Comparison of ENCODE assay signal across 1 cellular context in genomic region chr10:43574035-43574892, GRCh38.
A peak's percentile ranks its signal among the peaks of the same experiment; 100 is the strongest.
TF ChIP-seq lines count a peak whose summit lies in the region.

TSS of gene ZNF239 (minus strand) at chr10:43574616. CDS start at chr10:43558079, 16,537 bp downstream.

TF ChIP-seq in GM12878, 131 proteins besides CTCF, POLR2A, EP300 and RAD21 (continued from another document and continues in another):
- TF ChIP-seq MEF2A (IDR thresholded peaks at IDR 0.05; ENCODE audit: insufficient read depth, low read depth, low read length) (no peak), LARP7 (IDR thresholded peaks at IDR 0.05) (0 out of 2 replicates have a peak, but pooled peaks have one; percentile 50), USF2 (IDR thresholded peaks at IDR 0.05; ENCODE audit: borderline replicate concordance, low read depth, low read length) (no peak), RAD51 (IDR thresholded peaks at IDR 0.05) (no peak), CBX5 (IDR thresholded peaks at IDR 0.05; ENCODE audit: low read depth) (no peak), EZH2 (IDR thresholded peaks at IDR 0.05; ENCODE audit: borderline replicate concordance, control insufficient read depth, low read depth, low read length) (no peak), CEBPZ (IDR thresholded peaks at IDR 0.05; ENCODE audit: low read depth, low read length) (no peak), MXI1 (IDR thresholded peaks at IDR 0.05; ENCODE audit: low read depth, low read length) (peak; percentile 36; the same call in 1 of the 2 replicates), E4F1 (IDR thresholded peaks at IDR 0.05; ENCODE audit: borderline replicate concordance, partially characterized antibody) (no peak), NR2C2 (IDR thresholded peaks at IDR 0.05; ENCODE audit: borderline replicate concordance, control insufficient read depth, insufficient read length, low read depth) (no peak), GATAD2B (conservative IDR thresholded peaks at IDR 0.05; ENCODE audit: low read depth) (peak; percentile 49; the same call in 1 of the 2 replicates), SP1 (IDR thresholded peaks at IDR 0.05; ENCODE audit: low read depth, low read length) (peak; percentile 69), MYB (IDR thresholded peaks at IDR 0.05; ENCODE audit: borderline replicate concordance, low read depth, low read length) (no peak), NKRF (conservative IDR thresholded peaks at IDR 0.05) (no peak), ZNF592 (IDR thresholded peaks at IDR 0.05) (no peak), GABPA (IDR thresholded peaks at IDR 0.05; ENCODE audit: low read depth) (peak; percentile 83), MLLT1 (IDR thresholded peaks at IDR 0.05) (no peak), YBX1 (IDR thresholded peaks at IDR 0.05) (no peak), TBL1XR1 (IDR thresholded peaks at IDR 0.05; ENCODE audit: low read depth, low read length) (no peak), MEF2B (IDR thresholded peaks at IDR 0.05; ENCODE audit: partially characterized antibody, poor library complexity, severe bottlenecking) (no peak), RELB (IDR thresholded peaks at IDR 0.05; ENCODE audit: low read depth) (no peak), WRNIP1 (IDR thresholded peaks at IDR 0.05; ENCODE audit: borderline replicate concordance, low read depth, low read length) (no peak), ATF3 (IDR thresholded peaks at IDR 0.05; ENCODE audit: borderline replicate concordance, extremely low read depth, low read depth, low read length) (no peak), HCFC1 (IDR thresholded peaks at IDR 0.05; ENCODE audit: low read length) (peak; percentile 74), ZBTB33 (IDR thresholded peaks at IDR 0.05) (no peak), RCOR1 (conservative IDR thresholded peaks at IDR 0.05; ENCODE audit: low read depth, low read length) (no peak), ZNF217 (IDR thresholded peaks at IDR 0.05) (no peak), ZSCAN29 (IDR thresholded peaks at IDR 0.05) (no peak), TCF12 (IDR thresholded peaks at IDR 0.05; ENCODE audit: low read depth, low read length) (0 out of 2 replicates have a peak, but pooled peaks have one; percentile 9), SREBF2 (IDR thresholded peaks at IDR 0.05; ENCODE audit: low read length) (no peak), JUNB (IDR thresholded peaks at IDR 0.05) (no peak), KDM1A (IDR thresholded peaks at IDR 0.05; ENCODE audit: borderline replicate concordance) (no peak), BMI1 (IDR thresholded peaks at IDR 0.05; ENCODE audit: borderline replicate concordance) (no peak), CHD4 (IDR thresholded peaks at IDR 0.05) (no peak), SUPT20H (IDR thresholded peaks at IDR 0.05; ENCODE audit: borderline replicate concordance, control insufficient read depth, low read depth, low read length) (no peak), E2F4 (IDR thresholded peaks at IDR 0.05; ENCODE audit: low read depth, low read length) (no peak), BCL11A (IDR thresholded peaks at IDR 0.05; ENCODE audit: low read depth, low read length) (no peak), BACH1 (IDR thresholded peaks at IDR 0.05; ENCODE audit: borderline replicate concordance) (no peak), SPI1 (IDR thresholded peaks at IDR 0.05; ENCODE audit: borderline replicate concordance, insufficient read depth, low read depth, low read length) (no peak)
